In genomic region chr19:38210458-38210987, GRCh38 we compare ENCODE assay signal across 7 cellular contexts. TPM values are rescaled to one million over a fixed set of nuclear protein-coding genes. Genes with fewer than 3 reads are reported as not detected.
DNase-seq lines count a peak whose midpoint lies in the region; ATAC-seq and TF ChIP-seq lines count a peak whose summit lies in the region.

No MANE protein-coding gene starts in this region.

- no peak for ATAC-seq in body of pancreas
- no peak for ATAC-seq in left lobe of liver
- ATAC-seq in HG03378 (IDR thresholded peaks at IDR 0.05; ENCODE audit: unreplicated experiment): no peak

- no peak for TF ChIP-seq POLR2A in body of pancreas (IDR thresholded peaks at IDR 0.05)

- 3% methylated on average over 14 to 22 of the region's 24 CpGs for WGBS in body of pancreas, 2 donors

- intact Hi-C loops in body of pancreas (cut with DNase I): no loop called here

- peaks cover 4 to 6% of the 10 kb centered on the region in 2 donors for H3K36me3 ChIP-seq in body of pancreas (replicated peaks in 1 of 2; ENCODE audit: insufficient read depth in 1 of 2, low read depth in 2 of 2)

- no peaks in the 10 kb centered on the region for H3K9me3 ChIP-seq in body of pancreas

- DNase-seq in NCI-H1105 treated with DMSO at 0.1 percent for 48 hours (lab: John Stamatoyannopoulos, UW) (peak; percentile 85), body of pancreas (peak in 3 of 4 donors; percentile 29 to 37 (median 35)), left kidney (ENCODE audit: low read depth, low spot score) (peak; percentile 96), superior temporal gyrus (ENCODE audit: extremely low spot score) (peak; percentile 72), left lobe of liver (ENCODE audit: low spot score) (no peak), T-helper 1 cell (no peak)

- no peak for TF ChIP-seq CTCF in body of pancreas (IDR thresholded peaks at IDR 0.05)

- H3K4me1 ChIP-seq in body of pancreas: no peaks in the 10 kb centered on the region

- H3K4me3 ChIP-seq in body of pancreas: no peak overlapping the region

- no peak overlapping the region for H3K27ac ChIP-seq in body of pancreas

- peaks cover 0 to 4% of the 10 kb centered on the region in 2 donors for H3K27me3 ChIP-seq in body of pancreas

RNA-seq across cellular contexts. Expression of gene DPF1, which starts 13.5 kb away (rescaled TPM):
- total RNA-seq in body of pancreas: not detected
- total RNA-seq in left lobe of liver: not detected

RNA-seq across cellular contexts. Expression of gene PPP1R14A, which starts 45.7 kb away (rescaled TPM):
- 100 to 1,000 TPM in 1 of 2 donors, 10 to 100 TPM in 1; 54.2 to 105 TPM for total RNA-seq in body of pancreas
- total RNA-seq in left lobe of liver: 3.9 TPM

RNA-seq across cellular contexts. Expression of gene SPINT2, which starts 53.9 kb away (rescaled TPM):
- total RNA-seq in body of pancreas: 100 to 1,000 TPM; 266 to 305 TPM
- total RNA-seq in left lobe of liver: 7.3 TPM

Comparison
In these comparisons a context has a peak if more than half of its experiments do, and no peak if none do; other contexts are left out.
1. DNase-seq: peak in NCI-H1105 treated with DMSO at 0.1 percent for 48 hours (single experiment), body of pancreas (3 of 4), left kidney (single experiment) and superior temporal gyrus (single experiment); none in left lobe of liver (single experiment) and T-helper 1 cell (0 of 5).
2. RNA of gene PPP1R14A, which starts 45.7 kb away (total RNA-seq): 54.2 to 105 TPM in body of pancreas; 3.9 TPM in left lobe of liver (single experiment); every median in the first group is over 10 times any median in the second.
3. RNA of gene SPINT2, which starts 53.9 kb away (total RNA-seq): 266 to 305 TPM in body of pancreas; 7.3 TPM in left lobe of liver (single experiment); every median in the first group is over 10 times any median in the second.